27 cellular contexts compared by ENCODE assay signal in the genomic region with DNA sequence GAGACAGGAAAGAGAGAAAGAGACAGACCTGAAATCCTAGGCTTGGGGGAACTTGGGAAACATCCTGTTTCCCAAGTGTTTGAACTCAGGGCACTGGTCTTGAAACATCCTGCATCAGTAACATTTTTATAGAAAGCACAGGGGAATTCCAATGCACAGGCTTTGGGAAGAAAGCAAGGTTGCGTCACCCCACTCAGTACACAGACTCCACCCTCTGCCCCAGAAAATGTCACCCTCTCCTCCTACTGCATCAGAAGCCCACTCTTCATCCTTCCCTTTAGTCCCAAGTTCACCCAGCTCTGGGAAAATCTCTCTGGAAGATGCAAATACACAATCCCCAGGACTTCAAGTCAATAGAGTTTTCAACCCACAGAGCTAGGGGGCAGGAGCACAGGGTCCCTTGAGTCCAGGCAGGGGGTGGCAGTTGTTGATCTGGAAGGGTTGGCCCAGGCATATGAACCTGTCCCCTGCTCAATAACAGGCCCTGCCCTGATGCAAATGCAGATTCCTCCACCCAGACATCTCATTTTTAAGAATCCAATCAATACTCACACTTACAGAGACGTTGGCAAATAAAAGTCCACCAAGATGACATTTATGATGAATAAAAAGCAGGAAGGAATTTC. TPM values are rescaled to one million over a fixed set of nuclear protein-coding genes. Genes with fewer than 3 reads are reported as not detected.
DNase-seq lines count a peak whose midpoint lies in the region; ATAC-seq, FAIRE-seq and TF ChIP-seq lines count a peak whose summit lies in the region.
"Had no signal": no experiment of that assay in that cellular context is flagged by ENCODE, and none has a peak within 500 bp of the region (broad histone marks: within the 10 kb centered on the region; RNA-seq: fewer than 3 reads in every experiment).

No MANE protein-coding gene starts in this region.

- H3K27ac Mint-ChIP-seq in activated CD4-positive, alpha-beta memory T cell treated with anti-CD3 and anti-CD28 coated beads for 36 hours, result no peak overlapping the region
- H3K27ac Mint-ChIP-seq: activated CD4-positive, alpha-beta T cell treated with anti-CD3 and anti-CD28 coated beads, Interleukin-2, amount 10 ng/mL, durations not matched to agents 24 days and 14 days; activated naive CD4-positive, alpha-beta T cell treated with anti-CD3 and anti-CD28 coated beads, Interleukin-2, amount 50 U/mL, for 24 hours; naive thymus-derived CD4-positive, alpha-beta T cell; T-helper 17 cell had no signal

- H3K4me1 Mint-ChIP-seq in activated CD4-positive, alpha-beta memory T cell treated with anti-CD3 and anti-CD28 coated beads for 36 hours (ENCODE audit: low read depth), result no peaks in the 10 kb centered on the region
- H3K4me1 Mint-ChIP-seq: activated CD4-positive, alpha-beta T cell treated with anti-CD3 and anti-CD28 coated beads, Interleukin-2, amount 10 ng/mL, durations not matched to agents 24 days and 14 days; activated naive CD4-positive, alpha-beta T cell treated with anti-CD3 and anti-CD28 coated beads, Interleukin-2, amount 50 U/mL, for 24 hours had no signal

- H3K4me3 ChIP-seq in A549 (no peak overlapping the region), H1 (ENCODE audit: extremely low read depth in 1 of 4, insufficient read depth in 2 of 4, low read depth in 3 of 4, low read length in 4 of 4) (no peak overlapping the region), liver (ENCODE audit: low read depth in 1 of 3, low read length in 3 of 3) (peak overlapping the region; percentile 50 to 93 (median 74))
- H3K4me3 ChIP-seq: BLaER1, stomach, transverse colon had no signal

- POLR2A ChIA-PET in A549 (lab: Yijun Ruan, JAX), result no interaction called here
- POLR2A ChIA-PET in H1 (lab: Charles Lee; ENCODE audit: partially characterized antibody), result interaction anchor here (0.6 kb wide), 1 partner anchor 757 kb away, joined by 3 read pairs; no protein-coding TSS in a partner anchor
- POLR2A ChIA-PET in activated CD4-positive, alpha-beta memory T cell treated with anti-CD3 and anti-CD28 coated beads for 36 hours (lab: Charles Lee), result no interaction called here

- H3K4me2 ChIP-seq in A549 (peak overlapping the region; percentile 19; the same call in 1 of the 3 replicates), H1 (ENCODE audit: insufficient read depth in 1 of 2, low read depth in 2 of 2, low read length in 2 of 2) (no peak overlapping the region)
- H3K4me2 ChIP-seq: BLaER1 had no signal

- no peak overlapping the region for H2BK120ac ChIP-seq in H1 (replicated peaks; ENCODE audit: low read depth, low read length)

- no peak overlapping the region for H2AK5ac ChIP-seq in H1 (ENCODE audit: low read depth, low read length)

- TF ChIP-seq RAD21 in A549 (conservative IDR thresholded peaks at IDR 0.05 in 1 of 2, IDR thresholded peaks at IDR 0.05 in 1 of 2) (no peak), H1 (IDR thresholded peaks at IDR 0.05 in 1 of 2, conservative IDR thresholded peaks at IDR 0.05 in 1 of 2; ENCODE audit: low read depth in 2 of 2, low read length in 2 of 2) (no peak), liver (IDR thresholded peaks at IDR 0.05) (peak; percentile 37 to 50)

- H3K23me2 ChIP-seq in H1 (ENCODE audit: low read depth, low read length), result no peaks in the 10 kb centered on the region

- H3K9me3 Mint-ChIP-seq in activated CD4-positive, alpha-beta memory T cell treated with anti-CD3 and anti-CD28 coated beads for 36 hours, result no peaks in the 10 kb centered on the region
- H3K9me3 Mint-ChIP-seq: activated CD4-positive, alpha-beta T cell treated with anti-CD3 and anti-CD28 coated beads, Interleukin-2, amount 10 ng/mL, durations not matched to agents 24 days and 14 days; activated naive CD4-positive, alpha-beta T cell treated with anti-CD3 and anti-CD28 coated beads, Interleukin-2, amount 50 U/mL, for 24 hours had no signal

- H3K4me1 ChIP-seq in A549, result peaks cover 20% of the 10 kb centered on the region
- H3K4me1 ChIP-seq in H1 (replicated peaks in 1 of 4; ENCODE audit: control insufficient read depth in 3 of 4, insufficient read depth in 4 of 4, low read length in 3 of 4), result no peaks in the 10 kb centered on the region
- peaks cover 11 to 45% (median 26%) of the 10 kb centered on the region in 4 donors for H3K4me1 ChIP-seq in liver (ENCODE audit: control insufficient read depth in 4 of 4, insufficient read depth in 4 of 4, low read length in 3 of 4)
- H3K4me1 ChIP-seq: BLaER1, stomach had no signal

- TF ChIP-seq CTCF in A549 (IDR thresholded peaks at IDR 0.05) (no peak), H1 (IDR thresholded peaks at IDR 0.05; ENCODE audit: control extremely low read depth in 1 of 3, insufficient read depth in 1 of 3, low read depth in 1 of 3, low read length in 3 of 3) (no peak), liver (IDR thresholded peaks at IDR 0.05; ENCODE audit: low read depth, low read length, missing input control) (no peak)

- H2BK15ac ChIP-seq in H1 (ENCODE audit: low read length), result no peak overlapping the region

- TF ChIP-seq POLR2A in A549 (IDR thresholded peaks at IDR 0.05; ENCODE audit: low read length) (no peak), H1 (IDR thresholded peaks at IDR 0.05; ENCODE audit: control extremely low read depth in 1 of 2, low read depth in 2 of 2, low read length in 2 of 2) (no peak)

- WGBS in A549 (ENCODE audit: missing lambda C conversion rate), result 44% methylated on average over 2 of the region's 2 CpGs
- 95% methylated on average over 2 of the region's 2 CpGs; no CpG with 5 or more reads in 1 of the 2 experiments for WGBS in H1 (ENCODE audit: extremely low coverage in 1 of 2, insufficient coverage in 1 of 2, insufficient read length in 1 of 2, insufficient replicate concordance in 2 of 2, low coverage in 1 of 2, low lambda C conversion rate in 2 of 2, missing lambda C conversion rate in 1 of 2), 2 experiments
- WGBS in liver, result 22% methylated on average over 2 of the region's 2 CpGs

- H3K14ac ChIP-seq in H1 (ENCODE audit: insufficient read length), result no peak overlapping the region

- no peaks in the 10 kb centered on the region for H4K20me1 ChIP-seq in H1 (replicated peaks in 1 of 2; ENCODE audit: control insufficient read depth in 1 of 2, insufficient read depth in 2 of 2, low read length in 2 of 2)
- H4K20me1 ChIP-seq: BLaER1 had no signal

- no peak overlapping the region for H2BK20ac ChIP-seq in H1 (ENCODE audit: low read length)

- H4K5ac ChIP-seq in H1 (ENCODE audit: insufficient read length, low read depth, low read length), result no peak overlapping the region

- no peak for TF ChIP-seq EP300 in A549 (IDR thresholded peaks at IDR 0.05)
- no peak for TF ChIP-seq EP300 in H1 (IDR thresholded peaks at IDR 0.05; ENCODE audit: borderline replicate concordance in 1 of 2, low read depth in 2 of 2, low read length in 2 of 2)

- peak in 1 of 2 experiments; percentile 65; a peak in 3 of 6 replicates for ATAC-seq in A549
- ATAC-seq: naive thymus-derived CD4-positive, alpha-beta T cell; right cardiac atrium; T-helper 17 cell had no signal

- H3K23ac ChIP-seq in H1 (ENCODE audit: insufficient read length), result no peak overlapping the region

- FAIRE-seq in A549 (lab: Jason Lieb, UNC) (no peak), H1 (lab: Jason Lieb, UNC) (no peak)
- FAIRE-seq: A204.1, astrocyte, D721Med, RCC 7860 had no signal

- no peak overlapping the region for H4K8ac ChIP-seq in H1 (ENCODE audit: extremely low read depth, insufficient read depth, low read length)

- H2BK5ac ChIP-seq in H1 (ENCODE audit: low read depth, low read length), result no peak overlapping the region

- no peak overlapping the region for H3K4me3 Mint-ChIP-seq in activated CD4-positive, alpha-beta memory T cell treated with anti-CD3 and anti-CD28 coated beads for 36 hours
- H3K4me3 Mint-ChIP-seq: activated CD4-positive, alpha-beta T cell treated with anti-CD3 and anti-CD28 coated beads, Interleukin-2, amount 10 ng/mL, durations not matched to agents 24 days and 14 days; activated naive CD4-positive, alpha-beta T cell treated with anti-CD3 and anti-CD28 coated beads, Interleukin-2, amount 50 U/mL, for 24 hours; naive thymus-derived CD4-positive, alpha-beta T cell; T-helper 17 cell had no signal

- no peaks in the 10 kb centered on the region for H3K79me2 ChIP-seq in H1 (ENCODE audit: control insufficient read depth in 1 of 2, insufficient read depth in 2 of 2, low read length in 2 of 2)

- intact Hi-C loops in activated CD4-positive, alpha-beta memory T cell treated with anti-CD3 and anti-CD28 coated beads for 36 hours (cut with micrococcal nuclease), result no loop called here

- H3K18ac ChIP-seq in H1 (ENCODE audit: extremely low read depth, low read length), result no peak overlapping the region

- H3K9ac ChIP-seq in H1 (replicated peaks in 1 of 4; ENCODE audit: extremely low read depth in 1 of 4, low read depth in 3 of 4, low read length in 3 of 4), result no peak overlapping the region
- peak overlapping the region; percentile 20 to 93 for H3K9ac ChIP-seq in liver (ENCODE audit: low read depth in 1 of 2, low read length in 2 of 2)
- H3K9ac ChIP-seq: BLaER1 had no signal

- DNase-seq in A549 (ENCODE audit: low read depth in 1 of 2, low spot score in 1 of 2) (peak in 1 of 2 experiments; percentile 18), NCI-H226 (peak; percentile 37), H1 (ENCODE audit: low read depth in 1 of 2, low spot score in 2 of 2) (no peak), NCI-H82 treated with DMSO at 0.1 percent for 48 hours (lab: John Stamatoyannopoulos, UW; ENCODE audit: unreplicated experiment) (no peak), NCI-H524 (lab: John Stamatoyannopoulos, UW) (no peak), caudate nucleus (lab: John Stamatoyannopoulos, UW) (no peak)
- no peak for DNase-seq in activated CD4-positive, alpha-beta memory T cell treated with anti-CD3 and anti-CD28 coated beads for 36 hours
- DNase-seq: activated CD4-positive, alpha-beta T cell treated with anti-CD3 and anti-CD28 coated beads, Interleukin-2, amount 10 ng/mL, durations not matched to agents 24 days and 14 days; effector CD8-positive, alpha-beta T cell; glutamatergic neuron; H7; naive thymus-derived CD4-positive, alpha-beta T cell; NCI-H187 treated with DMSO at 0.1 percent for 48 hours; NCI-H446; NK-92 treated with Interleukin-12 subunit alpha and Interleukin-12 subunit beta, amount 100 ng/mL, for 24 hours; right cardiac atrium; stomach; T-helper 17 cell; transverse colon had no signal

- no peak overlapping the region for H4K91ac ChIP-seq in H1 (replicated peaks; ENCODE audit: insufficient read length, low read length)

- H2BK12ac ChIP-seq in H1 (ENCODE audit: low read depth, low read length), result no peak overlapping the region

- H3K27ac ChIP-seq in A549 (peak overlapping the region in 1 of 2 experiments; percentile 51; a peak in 3 of 6 replicates), H1 (ENCODE audit: low read depth, low read length) (no peak overlapping the region), liver (ENCODE audit: low read depth in 1 of 2, low read length in 2 of 2) (peak overlapping the region; percentile 71 to 80), caudate nucleus (ENCODE audit: low read depth, low read length) (no peak overlapping the region)
- H3K27ac ChIP-seq: BLaER1, stomach, transverse colon had no signal

- CTCF ChIA-PET in A549 (lab: Yijun Ruan, JAX) (interaction anchor here (1.3 to 5.5 kb wide), 2 partner anchors 31 to 46 kb away, joined by 3 to 27 read pairs; no protein-coding TSS in a partner anchor), H1 (lab: Charles Lee; ENCODE audit: partially characterized antibody) (interaction anchor here (1.5 kb wide), 1 partner anchor 32 kb away, joined by 3 read pairs; no protein-coding TSS in a partner anchor)
- CTCF ChIA-PET in activated CD4-positive, alpha-beta memory T cell treated with anti-CD3 and anti-CD28 coated beads for 36 hours (lab: Charles Lee), result no interaction called here

- H3K36me3 ChIP-seq in H1 (ENCODE audit: control insufficient read depth in 2 of 4, insufficient read depth in 4 of 4, low read length in 3 of 4), result no peaks in the 10 kb centered on the region
- peaks cover 17 to 45% (median 24%) of the 10 kb centered on the region in 4 donors for H3K36me3 ChIP-seq in liver (ENCODE audit: control insufficient read depth in 4 of 4, insufficient read depth in 3 of 4, low read depth in 1 of 4, low read length in 3 of 4)
- H3K36me3 ChIP-seq: BLaER1, stomach, transverse colon had no signal

- peaks cover 1% of the 10 kb centered on the region for H3K27me3 Mint-ChIP-seq in activated CD4-positive, alpha-beta memory T cell treated with anti-CD3 and anti-CD28 coated beads for 36 hours
- H3K27me3 Mint-ChIP-seq: activated naive CD4-positive, alpha-beta T cell treated with anti-CD3 and anti-CD28 coated beads, Interleukin-2, amount 50 U/mL, for 24 hours had no signal

- H2AFZ ChIP-seq in H1 (ENCODE audit: low read length), result no peak overlapping the region

- no peaks in the 10 kb centered on the region; the same call in 2 of the 3 replicates for H3K9me3 ChIP-seq in A549
- peaks cover 19 to 20% of the 10 kb centered on the region in 2 experiments for H3K9me3 ChIP-seq in H1 (ENCODE audit: insufficient read depth in 2 of 2, low read depth in 1 of 2, low read length in 1 of 2)
- H3K9me3 ChIP-seq in liver (ENCODE audit: control insufficient read depth in 4 of 4, low read length in 3 of 4), result no peaks in the 10 kb centered on the region

- no peaks in the 10 kb centered on the region for H3K36me3 Mint-ChIP-seq in activated CD4-positive, alpha-beta memory T cell treated with anti-CD3 and anti-CD28 coated beads for 36 hours

- H3K56ac ChIP-seq in H1 (replicated peaks; ENCODE audit: insufficient read length, low read depth, low read length), result no peak overlapping the region

- H3K27me3 ChIP-seq in H1 (replicated peaks in 1 of 4; ENCODE audit: control insufficient read depth in 3 of 4, extremely low read depth in 1 of 4, insufficient read depth in 3 of 4, low read length in 3 of 4) (no peaks in the 10 kb centered on the region), liver (ENCODE audit: control insufficient read depth in 4 of 4, insufficient read depth in 4 of 4, low read length in 3 of 4) (no peaks in the 10 kb centered on the region)
- H3K27me3 ChIP-seq: BLaER1, stomach, transverse colon had no signal

- no peaks in the 10 kb centered on the region for H3K79me1 ChIP-seq in H1 (ENCODE audit: low read depth, low read length)

- H3K4ac ChIP-seq in H1 (replicated peaks; ENCODE audit: insufficient read length, low read depth, low read length), result no peak overlapping the region

RNA-seq across cellular contexts. Expression of a gene that starts 1.7 kb away (rescaled TPM):
- polyA plus RNA-seq in A549 (2011; rRNA removed) (0.21 and 0.22 TPM in 2 replicates), A549 (2017; fragmentation: RNase III; extraction: RNeasy Plus Mini Kit Qiagen cat#74134 plus additional on column Dnase treatment) (0.06 to 0.09 TPM (median 0.08 TPM) in 3 replicates), H1 (2011; rRNA removed) (0.79 and 0.93 TPM in 2 replicates), liver (100 to 1,000 TPM; 187 to 251 TPM)
- 0.05 and 0.07 TPM in 2 replicates for polyA plus RNA-seq in A549 (2012; cell fraction: cytosol; rRNA removed)
- 0.43 and 0.59 TPM in 2 replicates for polyA plus RNA-seq in A549 (2012; cell fraction: nucleus; rRNA removed)
- 0.29 TPM in 1 of 2 replicates, not detected in the other for polyA minus RNA-seq in A549 (2011; rRNA and poly(A)+ RNA removed)
- total RNA-seq in H1 (2021; fragmentation: NEBNext Ultra II Directional; extraction: Animal tissue kit (Norgen Biotek cat#: 25700)), result 0.30 and 0.46 TPM in 2 replicates
- 0.97 TPM for polyA plus RNA-seq in H1 (2011; cell fraction: cytosol; rRNA removed)
- 4.8 TPM for polyA plus RNA-seq in H1 (2011; cell fraction: nucleus; rRNA removed)
- polyA plus RNA-seq in H1 (2012, experiment 1 of 2), result 0.52 to 1.3 TPM (median 0.96 TPM) in 4 replicates
- 0.16 TPM for polyA plus RNA-seq in H1 (2012, experiment 2 of 2)
- 0.24 TPM for polyA plus RNA-seq in H1 (2013, experiment 1 of 2)
- polyA plus RNA-seq in H1 (2013, experiment 2 of 2), result 0.18 TPM
- polyA minus RNA-seq in H1 (2011; rRNA and poly(A)+ RNA removed), result 1.5 and 1.9 TPM in 2 replicates
- polyA minus RNA-seq in H1 (2011; cell fraction: cytosol; rRNA and poly(A)+ RNA removed), result 0.59 TPM
- 2.3 TPM for polyA minus RNA-seq in H1 (2011; cell fraction: nucleus; rRNA and poly(A)+ RNA removed)
- total RNA-seq in liver, result 100 to 1,000 TPM in 1 of 2 donors, 10 to 100 TPM in 1; 12.9 to 382 TPM
- under 1 TPM; 0.26 to 0.46 TPM for total RNA-seq in activated CD4-positive, alpha-beta memory T cell treated with anti-CD3 and anti-CD28 coated beads for 36 hours

RNA-seq across cellular contexts. Expression of a gene that starts 21.5 kb away (rescaled TPM):
- 0.13 TPM in 1 of 2 replicates, not detected in the other for polyA plus RNA-seq in A549 (2011; rRNA removed)
- 0.03 and 0.05 TPM in 2 replicates for polyA plus RNA-seq in A549 (2012; cell fraction: cytosol; rRNA removed)
- 0.05 and 0.06 TPM in 2 replicates for polyA plus RNA-seq in A549 (2012; cell fraction: nucleus; rRNA removed)
- polyA plus RNA-seq in A549 (2017; fragmentation: RNase III; extraction: RNeasy Plus Mini Kit Qiagen cat#74134 plus additional on column Dnase treatment), result 0.05 TPM in 1 of 3 replicates, not detected in the others
- polyA minus RNA-seq in A549 (2011; rRNA and poly(A)+ RNA removed), result not detected in 2 replicates
- not detected in 2 replicates for total RNA-seq in H1 (2021; fragmentation: NEBNext Ultra II Directional; extraction: Animal tissue kit (Norgen Biotek cat#: 25700))
- 0.11 TPM in 1 of 2 replicates, not detected in the other for polyA plus RNA-seq in H1 (2011; rRNA removed)
- 0.09 TPM for polyA plus RNA-seq in H1 (2011; cell fraction: cytosol; rRNA removed)
- polyA plus RNA-seq in H1 (2011; cell fraction: nucleus; rRNA removed), result 0.44 TPM
- 0.09 to 0.18 TPM in 2 of 4 replicates, not detected in the others for polyA plus RNA-seq in H1 (2012, experiment 1 of 2)
- not detected for polyA plus RNA-seq in H1 (2012, experiment 2 of 2)
- polyA plus RNA-seq in H1 (2013, experiment 1 of 2), result not detected
- 0.02 TPM for polyA plus RNA-seq in H1 (2013, experiment 2 of 2)
- polyA minus RNA-seq in H1 (2011; rRNA and poly(A)+ RNA removed), result 0.15 TPM in 1 of 2 replicates, not detected in the other
- polyA minus RNA-seq in H1 (2011; cell fraction: cytosol; rRNA and poly(A)+ RNA removed), result not detected
- not detected for polyA minus RNA-seq in H1 (2011; cell fraction: nucleus; rRNA and poly(A)+ RNA removed)
- total RNA-seq in liver, result not detected
- not detected for polyA plus RNA-seq in liver
- not detected for total RNA-seq in activated CD4-positive, alpha-beta memory T cell treated with anti-CD3 and anti-CD28 coated beads for 36 hours
- total RNA-seq: activated CD4-positive, alpha-beta T cell treated with anti-CD3 and anti-CD28 coated beads, Interleukin-2, amount 10 ng/mL, durations not matched to agents 24 days and 14 days; astrocyte; naive thymus-derived CD4-positive, alpha-beta T cell; osteocyte; stomach; T-helper 17 cell; transverse colon had no signal
- polyA plus RNA-seq: naive thymus-derived CD4-positive, alpha-beta T cell had no signal

RNA-seq across cellular contexts. Expression of a gene that starts 50.6 kb away (rescaled TPM):
- polyA plus RNA-seq in A549 (2011; rRNA removed), result 9.5 and 9.8 TPM in 2 replicates
- polyA plus RNA-seq in A549 (2012; cell fraction: cytosol; rRNA removed), result 4.6 and 5.2 TPM in 2 replicates
- polyA plus RNA-seq in A549 (2012; cell fraction: nucleus; rRNA removed), result 4.3 and 5.4 TPM in 2 replicates
- polyA plus RNA-seq in A549 (2017; fragmentation: RNase III; extraction: RNeasy Plus Mini Kit Qiagen cat#74134 plus additional on column Dnase treatment), result 4.3 to 4.7 TPM (median 4.5 TPM) in 3 replicates
- polyA minus RNA-seq in A549 (2011; rRNA and poly(A)+ RNA removed), result 17.6 and 21.0 TPM in 2 replicates
- total RNA-seq in H1 (2021; fragmentation: NEBNext Ultra II Directional; extraction: Animal tissue kit (Norgen Biotek cat#: 25700)), result 24.5 and 25.0 TPM in 2 replicates
- polyA plus RNA-seq in H1 (2011; rRNA removed), result 19.3 and 21.0 TPM in 2 replicates
- 21.2 TPM for polyA plus RNA-seq in H1 (2011; cell fraction: cytosol; rRNA removed)
- 21.5 TPM for polyA plus RNA-seq in H1 (2011; cell fraction: nucleus; rRNA removed)
- 13.9 to 18.1 TPM (median 15.7 TPM) in 4 replicates for polyA plus RNA-seq in H1 (2012, experiment 1 of 2)
- 6.7 TPM for polyA plus RNA-seq in H1 (2012, experiment 2 of 2)
- 12.7 TPM for polyA plus RNA-seq in H1 (2013, experiment 1 of 2)
- 12.1 TPM for polyA plus RNA-seq in H1 (2013, experiment 2 of 2)
- polyA minus RNA-seq in H1 (2011; rRNA and poly(A)+ RNA removed), result 42.2 and 43.8 TPM in 2 replicates
- 21.4 TPM for polyA minus RNA-seq in H1 (2011; cell fraction: cytosol; rRNA and poly(A)+ RNA removed)
- polyA minus RNA-seq in H1 (2011; cell fraction: nucleus; rRNA and poly(A)+ RNA removed), result 30.3 TPM
- total RNA-seq in liver, result 1 to 10 TPM; 3.6 to 9.9 TPM
- 1 to 10 TPM; 1.8 to 2.5 TPM for polyA plus RNA-seq in liver
- 1 to 10 TPM; 5.5 to 5.7 TPM for total RNA-seq in activated CD4-positive, alpha-beta memory T cell treated with anti-CD3 and anti-CD28 coated beads for 36 hours

Comparison
In these comparisons a context has a peak if more than half of its experiments do, and no peak if none do; other contexts are left out.
1. H3K27ac ChIP-seq: peak in liver (2 of 2); none in H1 (single experiment) and caudate nucleus (single experiment).
2. H3K4me3 ChIP-seq: peak in liver (3 of 3); none in A549 (single experiment) and H1 (0 of 4).
3. H3K9ac ChIP-seq: peak in liver (2 of 2); none in H1 (0 of 4).